27 cellular contexts compared by ENCODE assay signal in genomic region chr15:55958349-55958748, GRCh38. TPM values are rescaled to one million over a fixed set of nuclear protein-coding genes. Genes with fewer than 3 reads are reported as not detected.
A peak's percentile ranks its signal among the peaks of the same experiment; 100 is the strongest.
DNase-seq lines count a peak whose midpoint lies in the region; ATAC-seq, FAIRE-seq and TF ChIP-seq lines count a peak whose summit lies in the region.
"Had no signal": no experiment of that assay in that cellular context is flagged by ENCODE, and none has a peak within 500 bp of the region (broad histone marks: within the 10 kb centered on the region; RNA-seq: fewer than 3 reads in every experiment).

No MANE protein-coding gene starts in this region.

- DNase-seq in SK-N-SH: no peak
- no peak for DNase-seq in astrocyte (ENCODE audit: low read depth)
- no peak for DNase-seq in neural crest cell (ENCODE audit: low read depth, low spot score)
- DNase-seq: ACHN; AML-193; BE2C; Calu3; CD4-positive, alpha-beta T cell; CD8-positive, alpha-beta memory T cell; COR-L47; DMS79; EL; GM23248; H7; HCEC 1CT had no signal

- H3K36me3 Mint-ChIP-seq in astrocyte (ENCODE audit: low read depth, unreplicated experiment) (peaks cover 6% of the 10 kb centered on the region), neural crest cell (ENCODE audit: low read depth) (peaks cover 11% of the 10 kb centered on the region)

- H3K79me2 ChIP-seq in SK-N-SH (ENCODE audit: insufficient read depth): no peaks in the 10 kb centered on the region
- H3K79me2 ChIP-seq in astrocyte (ENCODE audit: insufficient read depth, low read length): no peaks in the 10 kb centered on the region

- no peak for ATAC-seq in SK-N-SH treated with all-trans-retinoic acid at 6 μM for 48 hours
- ATAC-seq in HG02588 (IDR thresholded peaks at IDR 0.05; ENCODE audit: unreplicated experiment): no peak
- ATAC-seq in GM18502 (IDR thresholded peaks at IDR 0.05; ENCODE audit: poor library complexity, unreplicated experiment): no peak
- no peak for ATAC-seq in HG02981 (IDR thresholded peaks at IDR 0.05; ENCODE audit: unreplicated experiment)
- ATAC-seq in GM18505 (IDR thresholded peaks at IDR 0.05; ENCODE audit: unreplicated experiment): no peak

- H3K4me1 Mint-ChIP-seq in astrocyte (ENCODE audit: low read depth, unreplicated experiment) (peaks cover 5% of the 10 kb centered on the region), neural crest cell (no peaks in the 10 kb centered on the region)
- H3K4me1 Mint-ChIP-seq: CD14-positive monocyte; CD8-positive, alpha-beta memory T cell had no signal

- TF ChIP-seq RAD21 in SK-N-SH (IDR thresholded peaks at IDR 0.05; ENCODE audit: low read length): no peak

- H2AFZ ChIP-seq in SK-N-SH (ENCODE audit: low read depth): no peak overlapping the region
- H2AFZ ChIP-seq in astrocyte (ENCODE audit: low read depth, low read length): no peak overlapping the region
- H2AFZ ChIP-seq: GM23248 had no signal

- H3K9ac ChIP-seq in SK-N-SH (no peak overlapping the region), astrocyte (ENCODE audit: low read length) (no peak overlapping the region)
- H3K9ac ChIP-seq: BLaER1 treated with 17β-estradiol and CSF1 and Interleukin-3, amounts not matched to agents 10 nM and 100 nM; GM23248 had no signal

- no peaks in the 10 kb centered on the region for H4K20me1 ChIP-seq in SK-N-SH (ENCODE audit: insufficient read depth)
- H4K20me1 ChIP-seq in astrocyte (ENCODE audit: insufficient read depth, low read length): peaks cover 7% of the 10 kb centered on the region
- H4K20me1 ChIP-seq: BLaER1 treated with 17β-estradiol and CSF1 and Interleukin-3, amounts not matched to agents 10 nM and 100 nM had no signal

- H3K4me3 ChIP-seq in SK-N-SH (ENCODE audit: low read depth in 2 of 2, low read length in 1 of 2): no peak overlapping the region
- H3K4me3 ChIP-seq in astrocyte (ENCODE audit: insufficient read depth, low read depth, low read length): no peak overlapping the region
- H3K4me3 ChIP-seq: BLaER1 treated with 17β-estradiol and CSF1 and Interleukin-3, amounts not matched to agents 10 nM and 100 nM; GM23248 had no signal

- TF ChIP-seq CTCF in SK-N-SH (IDR thresholded peaks at IDR 0.05): no peak
- TF ChIP-seq CTCF in astrocyte (IDR thresholded peaks at IDR 0.05; ENCODE audit: insufficient read depth, low read depth, low read length): no peak
- TF ChIP-seq CTCF in neural crest cell (conservative IDR thresholded peaks at IDR 0.05): no peak

- CTCF ChIA-PET in SK-N-SH (lab: Yijun Ruan, JAX): interaction anchor here (0.6 kb wide), 1 partner anchor 548 kb away, joined by 3 read pairs; no protein-coding TSS in a partner anchor

- no peak for TF ChIP-seq EP300 in SK-N-SH (IDR thresholded peaks at IDR 0.05; ENCODE audit: borderline replicate concordance in 1 of 2, low read depth in 1 of 2, low read length in 1 of 2)

- H3K9me3 ChIP-seq in SK-N-SH (no peaks in the 10 kb centered on the region), astrocyte (ENCODE audit: insufficient read depth, low read depth, low read length) (no peaks in the 10 kb centered on the region)
- H3K9me3 ChIP-seq: BE2C had no signal

- H3K4me1 ChIP-seq in SK-N-SH (ENCODE audit: control insufficient read depth in 1 of 2, insufficient read depth in 2 of 2, low read depth in 1 of 2, low read length in 1 of 2) (no peaks in the 10 kb centered on the region), astrocyte (ENCODE audit: insufficient read depth, low read length) (no peaks in the 10 kb centered on the region)

- H3K4me2 ChIP-seq in SK-N-SH: no peak overlapping the region
- H3K4me2 ChIP-seq in astrocyte (ENCODE audit: low read length): no peak overlapping the region
- H3K4me2 ChIP-seq: BLaER1 treated with 17β-estradiol and CSF1 and Interleukin-3, amounts not matched to agents 10 nM and 100 nM had no signal

- no peak for TF ChIP-seq POLR2A in GM18505 (IDR thresholded peaks at IDR 0.05; ENCODE audit: borderline replicate concordance, extremely low read depth, insufficient read depth, insufficient read length)

- WGBS in SK-N-SH (ENCODE audit: low lambda C conversion rate): 8% methylated on average over 1 of the region's 1 CpG

- no peak for FAIRE-seq in astrocyte (lab: Jason Lieb, UNC)
- FAIRE-seq: A204.1, GM12892, GM18507, H1 had no signal

- H3K9me2 ChIP-seq in SK-N-SH: no peaks in the 10 kb centered on the region

- POLR2A ChIA-PET in SK-N-SH (lab: Yijun Ruan, JAX): no interaction called here

- H3K4me3 Mint-ChIP-seq in astrocyte (ENCODE audit: unreplicated experiment) (no peak overlapping the region), neural crest cell (peak overlapping the region; percentile 51)
- H3K4me3 Mint-ChIP-seq: CD14-positive monocyte; CD4-positive, alpha-beta T cell; CD8-positive, alpha-beta memory T cell had no signal

- no peaks in the 10 kb centered on the region for H3K9me3 Mint-ChIP-seq in astrocyte (ENCODE audit: unreplicated experiment)
- no peaks in the 10 kb centered on the region for H3K9me3 Mint-ChIP-seq in neural crest cell
- H3K9me3 Mint-ChIP-seq: CD4-positive, alpha-beta T cell; CD8-positive, alpha-beta memory T cell had no signal

- no peak overlapping the region for H3K27ac ChIP-seq in SK-N-SH (ENCODE audit: low read depth in 2 of 2, low read length in 1 of 2)
- H3K27ac ChIP-seq in astrocyte (ENCODE audit: low read depth, low read length): no peak overlapping the region
- H3K27ac ChIP-seq: 22Rv1; BLaER1 treated with 17β-estradiol and CSF1 and Interleukin-3, amounts not matched to agents 10 nM and 100 nM; GM23248 had no signal

- H3K27me3 ChIP-seq in SK-N-SH (ENCODE audit: insufficient read depth): no peaks in the 10 kb centered on the region
- no peaks in the 10 kb centered on the region for H3K27me3 ChIP-seq in astrocyte (ENCODE audit: insufficient read depth, low read length)
- H3K27me3 ChIP-seq: BE2C; BLaER1 treated with 17β-estradiol and CSF1 and Interleukin-3, amounts not matched to agents 10 nM and 100 nM had no signal

- H3K36me3 ChIP-seq in SK-N-SH (replicated peaks in 1 of 2; ENCODE audit: control insufficient read depth in 1 of 2, insufficient read depth in 2 of 2, low read length in 1 of 2) (peaks cover 0 to 8% of the 10 kb centered on the region in 2 experiments), astrocyte (ENCODE audit: insufficient read depth, low read length) (no peaks in the 10 kb centered on the region)
- H3K36me3 ChIP-seq: BE2C had no signal

- no peaks in the 10 kb centered on the region for H3K27me3 Mint-ChIP-seq in astrocyte (ENCODE audit: low read depth, unreplicated experiment)
- no peaks in the 10 kb centered on the region for H3K27me3 Mint-ChIP-seq in neural crest cell (ENCODE audit: low read depth)
- H3K27me3 Mint-ChIP-seq: CD4-positive, alpha-beta T cell; CD8-positive, alpha-beta memory T cell had no signal

- H3K27ac Mint-ChIP-seq in astrocyte (ENCODE audit: unreplicated experiment) (peak overlapping the region; percentile 66), neural crest cell (ENCODE audit: unreplicated experiment) (no peak overlapping the region)
- H3K27ac Mint-ChIP-seq: CD14-positive monocyte; CD4-positive, alpha-beta T cell; CD8-positive, alpha-beta memory T cell had no signal

- H3F3A ChIP-seq in SK-N-SH (replicated peaks; ENCODE audit: insufficient read depth): no peaks in the 10 kb centered on the region

TF ChIP-seq in SK-N-SH treated with all-trans-retinoic acid at 6 μM for 48 hours, 23 proteins besides CTCF, POLR2A, EP300 and RAD21:
- no peak for TF ChIP-seq ZFP3 (CRISPR knock-in tag; IDR thresholded peaks at IDR 0.05)
- TF ChIP-seq ESRRG (CRISPR knock-in tag; IDR thresholded peaks at IDR 0.05): no peak
- peak; percentile 54 for TF ChIP-seq TCF4 (CRISPR knock-in tag; IDR thresholded peaks at IDR 0.05; ENCODE audit: borderline replicate concordance)
- peak; percentile 68; the same call in 1 of the 2 replicates for TF ChIP-seq ZNF70 (CRISPR knock-in tag; IDR thresholded peaks at IDR 0.05)

TF ChIP-seq in SK-N-SH, 30 proteins besides CTCF, POLR2A, EP300 and RAD21 (continues in another document):
- TF ChIP-seq YY1 (IDR thresholded peaks at IDR 0.05; ENCODE audit: low read depth): no peak
- no peak for TF ChIP-seq ELF1 (IDR thresholded peaks at IDR 0.05)
- no peak for TF ChIP-seq TEAD4 (IDR thresholded peaks at IDR 0.05; ENCODE audit: borderline replicate concordance, insufficient read depth)
- TF ChIP-seq CHD2 (IDR thresholded peaks at IDR 0.05; ENCODE audit: low read length, partially characterized antibody): no peak
- TF ChIP-seq RFX5 (IDR thresholded peaks at IDR 0.05; ENCODE audit: low read length): no peak
- no peak for TF ChIP-seq RXRA (IDR thresholded peaks at IDR 0.05; ENCODE audit: borderline replicate concordance, low read depth)
- TF ChIP-seq EZH2phosphoT487 (IDR thresholded peaks at IDR 0.05; ENCODE audit: borderline replicate concordance, low read depth): no peak
- TF ChIP-seq NRF1 (IDR thresholded peaks at IDR 0.05; ENCODE audit: low read depth, low read length): no peak
- TF ChIP-seq, protein P1, sequence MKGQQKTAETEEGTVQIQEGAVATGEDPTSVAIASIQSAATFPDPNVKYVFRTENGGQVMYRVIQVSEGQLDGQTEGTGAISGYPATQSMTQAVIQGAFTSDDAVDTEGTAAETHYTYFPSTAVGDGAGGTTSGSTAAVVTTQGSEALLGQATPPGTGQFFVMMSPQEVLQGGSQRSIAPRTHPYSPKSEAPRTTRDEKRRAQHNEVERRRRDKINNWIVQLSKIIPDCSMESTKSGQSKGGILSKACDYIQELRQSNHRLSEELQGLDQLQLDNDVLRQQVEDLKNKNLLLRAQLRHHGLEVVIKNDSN (IDR thresholded peaks at IDR 0.05; ENCODE audit: borderline replicate concordance, low read depth): no peak
- TF ChIP-seq GABPA (IDR thresholded peaks at IDR 0.05; ENCODE audit: low read depth): no peak
- no peak for TF ChIP-seq TAF1 (IDR thresholded peaks at IDR 0.05; ENCODE audit: borderline replicate concordance, low read depth, low read length)
- no peak for TF ChIP-seq JUND (IDR thresholded peaks at IDR 0.05)
- no peak for TF ChIP-seq GATA2 (CRISPR knock-in tag; IDR thresholded peaks at IDR 0.05)
- TF ChIP-seq FOXM1 (IDR thresholded peaks at IDR 0.05; ENCODE audit: low read depth): no peak
- TF ChIP-seq MAX (IDR thresholded peaks at IDR 0.05; ENCODE audit: low read depth): no peak

RNA-seq across cellular contexts. Expression of gene NEDD4, which starts 35.1 kb away (rescaled TPM):
- 12.9 and 17.3 TPM in 2 replicates for polyA plus RNA-seq in SK-N-SH (2012; rRNA removed)
- 17.6 and 18.6 TPM in 2 replicates for polyA plus RNA-seq in SK-N-SH (2012; cell fraction: cytosol; rRNA removed)
- polyA plus RNA-seq in SK-N-SH (2012; cell fraction: nucleus; rRNA removed): 9.1 and 21.0 TPM in 2 replicates
- total RNA-seq in astrocyte (45.1 and 55.4 TPM in 2 replicates), neural crest cell (20.3 and 22.8 TPM in 2 replicates)
